In genomic region chr10:72691470-72692056, GRCh38 we compare ENCODE assay signal across 8 cellular contexts. TPM values are rescaled to one million over a fixed set of nuclear protein-coding genes. Genes with fewer than 3 reads are reported as not detected.
DNase-seq lines count a peak whose midpoint lies in the region; ATAC-seq and TF ChIP-seq lines count a peak whose summit lies in the region.

No MANE protein-coding gene starts in this region.

- peaks cover 27% of the 10 kb centered on the region for H3K79me2 ChIP-seq in OCI-LY1 (ENCODE audit: insufficient read depth, low read length)

- no peaks in the 10 kb centered on the region for H3K9me3 ChIP-seq in OCI-LY1 (ENCODE audit: low read length)

- H4K20me1 ChIP-seq in OCI-LY1 (ENCODE audit: insufficient read depth, low read length) = no peaks in the 10 kb centered on the region

- no peak for TF ChIP-seq CTCF in OCI-LY1 (IDR thresholded peaks at IDR 0.05; ENCODE audit: low read length)

- H3F3A ChIP-seq in OCI-LY1 (ENCODE audit: insufficient read depth, low read length) = no peaks in the 10 kb centered on the region

- peak overlapping the region; percentile 80 for H3K4me2 ChIP-seq in OCI-LY1 (ENCODE audit: low read length)

- no peak overlapping the region for H3K27ac Mint-ChIP-seq in activated CD4-positive, alpha-beta T cell treated with anti-CD3 and anti-CD28 coated beads, Interleukin-2, amount 10 ng/mL, durations not matched to agents 7 days and 5 days

- H3K27me3 Mint-ChIP-seq in activated CD4-positive, alpha-beta T cell treated with anti-CD3 and anti-CD28 coated beads, Interleukin-2, amount 10 ng/mL, durations not matched to agents 7 days and 5 days = peaks cover 7% of the 10 kb centered on the region

- CTCF ChIA-PET in activated CD4-positive, alpha-beta T cell treated with anti-CD3 and anti-CD28 coated beads, Interleukin-2, amount 10 ng/mL, durations not matched to agents 7 days and 5 days (lab: Charles Lee) = interaction anchor here (1.4 to 1.7 kb wide), 2 partner anchors 9 to 20 kb away, joined by 3 read pairs; no protein-coding TSS in a partner anchor

- POLR2A ChIA-PET in activated CD4-positive, alpha-beta T cell treated with anti-CD3 and anti-CD28 coated beads, Interleukin-2, amount 10 ng/mL, durations not matched to agents 7 days and 5 days (lab: Charles Lee) = interaction anchor here (0.7 kb wide), 1 partner anchor 54 kb away, joined by 3 read pairs; no protein-coding TSS in a partner anchor

- peaks cover 32% of the 10 kb centered on the region for H3K4me1 ChIP-seq in OCI-LY1 (ENCODE audit: insufficient read depth, low read length, severe bottlenecking)

- no peaks in the 10 kb centered on the region for H3K36me3 Mint-ChIP-seq in activated CD4-positive, alpha-beta T cell treated with anti-CD3 and anti-CD28 coated beads, Interleukin-2, amount 10 ng/mL, durations not matched to agents 7 days and 5 days (ENCODE audit: low read depth)

- peak overlapping the region; percentile 82 for H3K4me3 ChIP-seq in OCI-LY1 (ENCODE audit: low read depth, low read length, poor library complexity, severe bottlenecking)

- H2AFZ ChIP-seq in OCI-LY1 (ENCODE audit: low read length) = peak overlapping the region; percentile 96

- peaks cover 33% of the 10 kb centered on the region for H3K4me1 Mint-ChIP-seq in activated CD4-positive, alpha-beta T cell treated with anti-CD3 and anti-CD28 coated beads, Interleukin-2, amount 10 ng/mL, durations not matched to agents 7 days and 5 days

- H3K9me2 ChIP-seq in OCI-LY1 (ENCODE audit: low read depth, low read length) = no peaks in the 10 kb centered on the region

- H3K27ac ChIP-seq in OCI-LY1 (ENCODE audit: low read depth, low read length, poor library complexity, severe bottlenecking) (no peak overlapping the region), cingulate gyrus (ENCODE audit: low read depth, low read length) (peak overlapping the region; percentile 75)

- no peaks in the 10 kb centered on the region for H3K36me3 ChIP-seq in OCI-LY1 (ENCODE audit: insufficient read depth, low read length)

- peak overlapping the region; percentile 49; the same call in 1 of the 2 replicates for H3K9ac ChIP-seq in OCI-LY1 (ENCODE audit: low read length)

- no peak for DNase-seq in activated CD4-positive, alpha-beta T cell treated with anti-CD3 and anti-CD28 coated beads, Interleukin-2, amount 10 ng/mL, durations not matched to agents 7 days and 5 days
- DNase-seq in activated CD4-positive, alpha-beta T cell treated with anti-CD3 and anti-CD28 coated beads for 48 hours = no peak
- peak; percentile 95 for DNase-seq in myocyte (ENCODE audit: low read depth)
- no peak for DNase-seq in middle frontal gyrus (ENCODE audit: extremely low spot score, low spot score)
- no peak for DNase-seq in AG08396 (ENCODE audit: low spot score)

- ATAC-seq in GM18909 (IDR thresholded peaks at IDR 0.05; ENCODE audit: poor library complexity, unreplicated experiment) = no peak

- H3K9me3 Mint-ChIP-seq in activated CD4-positive, alpha-beta T cell treated with anti-CD3 and anti-CD28 coated beads, Interleukin-2, amount 10 ng/mL, durations not matched to agents 7 days and 5 days = no peaks in the 10 kb centered on the region

- H3K4me3 Mint-ChIP-seq in activated CD4-positive, alpha-beta T cell treated with anti-CD3 and anti-CD28 coated beads, Interleukin-2, amount 10 ng/mL, durations not matched to agents 7 days and 5 days = peak overlapping the region; percentile 78

- no peaks in the 10 kb centered on the region for H3K27me3 ChIP-seq in OCI-LY1 (ENCODE audit: insufficient read depth, low read length)

RNA-seq across cellular contexts. Expression of gene MCU, which starts 0.4 kb away (rescaled TPM):
- 10 to 100 TPM; 11.7 to 13.4 TPM for total RNA-seq in activated CD4-positive, alpha-beta T cell treated with anti-CD3 and anti-CD28 coated beads, Interleukin-2, amount 10 ng/mL, durations not matched to agents 7 days and 5 days
- 83.5 and 160 TPM in 2 replicates for total RNA-seq in myocyte
- 34.4 TPM for polyA plus RNA-seq in myocyte (2012)
